ENCODE assay signal across 1 cellular context in the genomic region with DNA sequence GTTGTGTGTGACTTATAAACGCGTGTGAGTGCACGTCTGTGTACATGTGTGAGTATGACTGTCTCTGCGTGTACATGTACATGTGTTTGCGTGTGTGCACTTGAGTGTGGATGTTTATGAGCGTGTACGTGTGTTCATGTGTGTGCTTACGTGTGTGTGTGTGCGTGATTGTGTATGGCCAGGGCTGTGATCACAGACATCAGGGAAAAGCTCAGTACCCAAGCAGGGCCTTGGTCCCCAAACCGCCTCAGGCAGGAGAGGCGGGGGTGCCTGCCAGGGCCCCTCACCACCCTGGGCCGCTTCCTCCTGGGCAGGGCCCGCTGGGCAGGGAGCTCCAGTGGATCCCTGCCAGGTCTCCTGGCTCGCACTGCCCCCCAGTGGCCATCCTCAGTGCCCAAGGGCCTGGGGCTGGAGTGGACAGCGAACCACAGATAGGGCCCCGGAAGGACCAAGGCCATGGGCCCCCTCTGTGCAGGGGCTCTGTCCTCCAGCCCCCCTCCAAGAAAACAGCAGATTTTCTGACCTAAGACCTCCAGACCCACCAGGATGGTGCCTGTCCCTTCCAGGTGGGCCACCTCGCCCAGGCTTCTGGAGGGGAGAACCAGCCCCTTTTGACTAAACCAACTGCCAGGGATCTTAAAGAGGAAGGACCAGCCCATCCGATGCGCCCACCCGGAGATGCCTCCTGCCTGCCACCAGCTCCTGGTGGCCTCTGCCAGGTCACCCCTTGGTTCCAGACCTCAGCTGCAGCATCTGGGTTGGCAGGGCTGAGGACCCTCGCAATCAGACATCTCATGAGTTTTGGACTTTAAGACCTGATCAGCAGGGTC.
TF ChIP-seq lines count a peak whose summit lies in the region.

No MANE protein-coding gene starts in this region.

TF ChIP-seq in HepG2, 621 proteins besides CTCF, POLR2A, EP300 and RAD21 (continued from another document and continues in another):
- TF ChIP-seq, protein P1, sequence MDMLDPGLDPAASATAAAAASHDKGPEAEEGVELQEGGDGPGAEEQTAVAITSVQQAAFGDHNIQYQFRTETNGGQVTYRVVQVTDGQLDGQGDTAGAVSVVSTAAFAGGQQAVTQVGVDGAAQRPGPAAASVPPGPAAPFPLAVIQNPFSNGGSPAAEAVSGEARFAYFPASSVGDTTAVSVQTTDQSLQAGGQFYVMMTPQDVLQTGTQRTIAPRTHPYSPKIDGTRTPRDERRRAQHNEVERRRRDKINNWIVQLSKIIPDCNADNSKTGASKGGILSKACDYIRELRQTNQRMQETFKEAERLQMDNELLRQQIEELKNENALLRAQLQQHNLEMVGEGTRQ (IDR thresholded peaks at IDR 0.05; ENCODE audit: low read depth, low read length) = no peak
- TF ChIP-seq, protein P1 (CRISPR knock-in tag; IDR thresholded peaks at IDR 0.05; ENCODE audit: borderline replicate concordance) = no peak
- peak; percentile 25 for TF ChIP-seq HNRNPLL (IDR thresholded peaks at IDR 0.05; ENCODE audit: low read depth, low read length, poor library complexity, severe bottlenecking)
- TF ChIP-seq ZNF318 (CRISPR knock-in tag; IDR thresholded peaks at IDR 0.05) = 0 out of 2 replicates have a peak, but pooled peaks have one; percentile 65
- TF ChIP-seq, protein P2, sequence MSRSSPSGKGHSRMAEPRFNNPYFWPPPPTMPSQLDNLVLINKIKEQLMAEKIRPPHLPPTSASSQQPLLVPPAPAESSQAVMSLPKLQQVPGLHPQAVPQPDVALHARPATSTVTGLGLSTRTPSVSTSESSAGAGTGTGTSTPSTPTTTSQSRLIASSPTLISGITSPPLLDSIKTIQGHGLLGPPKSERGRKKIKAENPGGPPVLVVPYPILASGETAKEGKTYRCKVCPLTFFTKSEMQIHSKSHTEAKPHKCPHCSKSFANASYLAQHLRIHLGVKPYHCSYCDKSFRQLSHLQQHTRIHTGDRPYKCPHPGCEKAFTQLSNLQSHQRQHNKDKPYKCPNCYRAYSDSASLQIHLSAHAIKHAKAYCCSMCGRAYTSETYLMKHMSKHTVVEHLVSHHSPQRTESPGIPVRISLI (CRISPR knock-in tag; IDR thresholded peaks at IDR 0.05; ENCODE audit: borderline replicate concordance) = no peak
- TF ChIP-seq RNF2 (conservative IDR thresholded peaks at IDR 0.05; ENCODE audit: low read depth) = no peak
- no peak for TF ChIP-seq RNF219 (CRISPR knock-in tag; IDR thresholded peaks at IDR 0.05)
- TF ChIP-seq ZMYM3 (CRISPR knock-in tag; IDR thresholded peaks at IDR 0.05) = peak; percentile 51
- 0 out of 2 replicates have a peak, but pooled peaks have one; percentile 16 for TF ChIP-seq PAXIP1 (CRISPR knock-in tag; conservative IDR thresholded peaks at IDR 0.05)
- TF ChIP-seq ZNF331 (CRISPR knock-in tag; IDR thresholded peaks at IDR 0.05) = peak; percentile 56; the same call in 1 of the 2 replicates
- TF ChIP-seq BCL6 (CRISPR knock-in tag; IDR thresholded peaks at IDR 0.05) = peak; percentile 60
- TF ChIP-seq GMEB1 (CRISPR knock-in tag; IDR thresholded peaks at IDR 0.05; ENCODE audit: borderline replicate concordance) = no peak
- 0 out of 2 replicates have a peak, but pooled peaks have one; percentile 41 for TF ChIP-seq GTF3A (CRISPR knock-in tag; conservative IDR thresholded peaks at IDR 0.05)
- TF ChIP-seq ZBTB1 (CRISPR knock-in tag; IDR thresholded peaks at IDR 0.05; ENCODE audit: borderline replicate concordance) = no peak
- TF ChIP-seq SUZ12 (IDR thresholded peaks at IDR 0.05; ENCODE audit: low read depth, low read length) = 0 out of 2 replicates have a peak, but pooled peaks have one; percentile 6
- TF ChIP-seq SALL1 (CRISPR knock-in tag; IDR thresholded peaks at IDR 0.05) = peak; percentile 59; the same call in 1 of the 2 replicates
- TF ChIP-seq SP140L (CRISPR knock-in tag; IDR thresholded peaks at IDR 0.05; ENCODE audit: borderline replicate concordance) = no peak
- peak; percentile 46; the same call in 1 of the 2 replicates for TF ChIP-seq TARDBP (CRISPR knock-in tag; IDR thresholded peaks at IDR 0.05)
- TF ChIP-seq, protein P3, sequence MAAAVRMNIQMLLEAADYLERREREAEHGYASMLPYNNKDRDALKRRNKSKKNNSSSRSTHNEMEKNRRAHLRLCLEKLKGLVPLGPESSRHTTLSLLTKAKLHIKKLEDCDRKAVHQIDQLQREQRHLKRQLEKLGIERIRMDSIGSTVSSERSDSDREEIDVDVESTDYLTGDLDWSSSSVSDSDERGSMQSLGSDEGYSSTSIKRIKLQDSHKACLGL (CRISPR knock-in tag; IDR thresholded peaks at IDR 0.05) = 0 out of 2 replicates have a peak, but pooled peaks have one; percentile 33
- TF ChIP-seq RARA (CRISPR knock-in tag; IDR thresholded peaks at IDR 0.05) = peak; percentile 28; the same call in 1 of the 2 replicates
- TF ChIP-seq SOX6 (IDR thresholded peaks at IDR 0.05) = no peak
- TF ChIP-seq SOX6 (CRISPR knock-in tag; IDR thresholded peaks at IDR 0.05) = peak; percentile 57
- TF ChIP-seq MIER2 (CRISPR knock-in tag; IDR thresholded peaks at IDR 0.05) = 0 out of 2 replicates have a peak, but pooled peaks have one; percentile 45
- TF ChIP-seq ZNF788 (CRISPR knock-in tag; IDR thresholded peaks at IDR 0.05; ENCODE audit: borderline replicate concordance) = peak; percentile 63; the same call in 1 of the 2 replicates
- TF ChIP-seq ZNF292 (CRISPR knock-in tag; IDR thresholded peaks at IDR 0.05; ENCODE audit: borderline replicate concordance, low read depth) = no peak
- TF ChIP-seq HDAC1 (CRISPR knock-in tag; IDR thresholded peaks at IDR 0.05) = peak; percentile 39; the same call in 1 of the 2 replicates
- TF ChIP-seq, protein P4, sequence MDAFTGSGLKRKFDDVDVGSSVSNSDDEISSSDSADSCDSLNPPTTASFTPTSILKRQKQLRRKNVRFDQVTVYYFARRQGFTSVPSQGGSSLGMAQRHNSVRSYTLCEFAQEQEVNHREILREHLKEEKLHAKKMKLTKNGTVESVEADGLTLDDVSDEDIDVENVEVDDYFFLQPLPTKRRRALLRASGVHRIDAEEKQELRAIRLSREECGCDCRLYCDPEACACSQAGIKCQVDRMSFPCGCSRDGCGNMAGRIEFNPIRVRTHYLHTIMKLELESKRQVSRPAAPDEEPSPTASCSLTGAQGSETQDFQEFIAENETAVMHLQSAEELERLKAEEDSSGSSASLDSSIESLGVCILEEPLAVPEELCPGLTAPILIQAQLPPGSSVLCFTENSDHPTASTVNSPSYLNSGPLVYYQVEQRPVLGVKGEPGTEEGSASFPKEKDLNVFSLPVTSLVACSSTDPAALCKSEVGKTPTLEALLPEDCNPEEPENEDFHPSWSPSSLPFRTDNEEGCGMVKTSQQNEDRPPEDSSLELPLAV (CRISPR knock-in tag; conservative IDR thresholded peaks at IDR 0.05; ENCODE audit: low read depth) = 0 out of 2 replicates have a peak, but pooled peaks have one; percentile 46
- peak; percentile 93 for TF ChIP-seq STAG1 (CRISPR knock-in tag; IDR thresholded peaks at IDR 0.05)
- peak; percentile 22; the same call in 1 of the 2 replicates for TF ChIP-seq RXRA (CRISPR knock-in tag; IDR thresholded peaks at IDR 0.05)
